In the genomic region with DNA sequence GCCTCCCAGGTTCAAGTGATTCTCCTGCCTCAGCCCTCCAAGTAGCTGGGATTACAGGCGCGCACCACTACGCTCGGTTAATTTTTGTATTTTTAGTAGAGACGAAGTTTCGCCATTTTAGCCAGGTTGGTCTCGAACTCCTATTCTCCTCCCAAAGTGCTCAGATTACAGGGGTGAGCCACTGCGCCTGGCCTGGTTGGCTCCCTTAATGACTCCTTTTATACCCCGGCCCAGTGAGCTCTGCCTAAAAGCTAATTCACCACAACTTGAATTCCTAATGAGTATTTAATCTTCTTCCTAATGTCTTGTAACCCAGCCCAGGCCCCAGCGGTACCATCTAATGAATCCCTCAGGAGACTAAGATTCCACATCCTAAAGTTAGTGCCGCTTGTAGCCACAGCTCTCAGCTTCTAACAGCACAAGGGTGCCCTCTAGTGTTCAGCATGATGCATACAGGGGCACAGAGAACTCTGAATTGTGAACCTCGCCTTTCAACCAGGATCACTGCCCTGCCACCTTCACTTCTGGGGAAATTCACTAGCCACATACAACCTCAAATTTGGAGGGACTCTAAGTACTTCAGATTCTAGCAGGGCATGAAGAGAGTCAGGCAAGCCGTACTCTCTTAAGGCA, we compare ENCODE assay signal across 9 cellular contexts.
DNase-seq lines count a peak whose midpoint lies in the region; ATAC-seq and TF ChIP-seq lines count a peak whose summit lies in the region.
"Had no signal": no experiment of that assay in that cellular context is flagged by ENCODE, and none has a peak within 500 bp of the region (broad histone marks: within the 10 kb centered on the region; RNA-seq: fewer than 3 reads in every experiment).

No MANE protein-coding gene starts in this region.

- peaks cover 44% of the 10 kb centered on the region for H3K27me3 ChIP-seq in WERI-Rb-1 (ENCODE audit: insufficient read depth, low read depth, severe bottlenecking)
- no peaks in the 10 kb centered on the region for H3K27me3 ChIP-seq in liver (ENCODE audit: control insufficient read depth in 4 of 4, insufficient read depth in 4 of 4, low read length in 3 of 4)

- H3K9me3 Mint-ChIP-seq in chondrocyte (ENCODE audit: low read depth), result no peaks in the 10 kb centered on the region
- H3K9me3 Mint-ChIP-seq in stimulated activated naive B cell treated with anti-CD40 and anti-IgM and Interleukin-4, amounts not matched to agents 10 μg/mL and 1 μg/mL and 100 μg/mL, for 72 hours, result no peaks in the 10 kb centered on the region

- H3K9me3 ChIP-seq in WERI-Rb-1 (ENCODE audit: severe bottlenecking), result no peaks in the 10 kb centered on the region
- no peaks in the 10 kb centered on the region for H3K9me3 ChIP-seq in liver (ENCODE audit: control insufficient read depth in 4 of 4, low read length in 3 of 4)

- H3K4me1 ChIP-seq in liver (ENCODE audit: control insufficient read depth in 4 of 4, insufficient read depth in 4 of 4, low read length in 3 of 4), result no peaks in the 10 kb centered on the region

- peak; percentile 84 to 93 for TF ChIP-seq RAD21 in liver (IDR thresholded peaks at IDR 0.05)

- H3K4me3 ChIP-seq in GM12875 (ENCODE audit: low read depth, low read length) (no peak overlapping the region), WERI-Rb-1 (ENCODE audit: low read depth, low read length) (no peak overlapping the region), liver (ENCODE audit: low read depth in 1 of 3, low read length in 3 of 3) (no peak overlapping the region)
- H3K4me3 ChIP-seq: skin epidermis had no signal

- ATAC-seq in HG02798 (IDR thresholded peaks at IDR 0.05; ENCODE audit: poor library complexity, unreplicated experiment), result peak; percentile 82
- peak; percentile 78 to 86 for ATAC-seq in stimulated activated naive B cell treated with anti-CD40 and anti-IgM and Interleukin-4, amounts not matched to agents 10 μg/mL and 1 μg/mL and 100 μg/mL, for 72 hours (replicated peaks)

- H3K36me3 ChIP-seq in WERI-Rb-1, result no peaks in the 10 kb centered on the region
- no peaks in the 10 kb centered on the region for H3K36me3 ChIP-seq in liver (ENCODE audit: control insufficient read depth in 4 of 4, insufficient read depth in 3 of 4, low read depth in 1 of 4, low read length in 3 of 4)

- H3K27me3 Mint-ChIP-seq in chondrocyte (ENCODE audit: low read depth), result peaks cover 15% of the 10 kb centered on the region
- H3K27me3 Mint-ChIP-seq in stimulated activated naive B cell treated with anti-CD40 and anti-IgM and Interleukin-4, amounts not matched to agents 10 μg/mL and 1 μg/mL and 100 μg/mL, for 72 hours, result peaks cover 0 to 8% of the 10 kb centered on the region in 2 donors

- H3K4me3 Mint-ChIP-seq in chondrocyte (ENCODE audit: unreplicated experiment), result no peak overlapping the region
- H3K4me3 Mint-ChIP-seq in stimulated activated naive B cell treated with anti-CD40 and anti-IgM and Interleukin-4, amounts not matched to agents 10 μg/mL and 1 μg/mL and 100 μg/mL, for 72 hours, result no peak overlapping the region

- peak; percentile 40 for DNase-seq in ACHN
- DNase-seq in NCI-H2029 (lab: John Stamatoyannopoulos, UW), result peak; percentile 19
- DNase-seq in WERI-Rb-1, result peak; percentile 54
- no peak for DNase-seq in chondrocyte (ENCODE audit: low spot score)
- DNase-seq in stimulated activated naive B cell treated with anti-CD40 and anti-IgM and Interleukin-4, amounts not matched to agents 10 μg/mL and 1 μg/mL and 100 μg/mL, for 72 hours, result peak; percentile 15

- WGBS in liver, result 56% methylated on average over 13 of the region's 13 CpGs

- no peak overlapping the region for H3K27ac ChIP-seq in WERI-Rb-1
- no peak overlapping the region for H3K27ac ChIP-seq in liver (ENCODE audit: low read depth in 1 of 2, low read length in 2 of 2)
- H3K27ac ChIP-seq: skin epidermis had no signal

- in situ Hi-C loops in ACHN (cut with HindIII; ENCODE audit: low pct_ligation_motif_present, low pct_unique_long_range_greater_than_20kb, low sequenced_read_pairs), result no loop called here

- H3K27ac Mint-ChIP-seq in chondrocyte (ENCODE audit: unreplicated experiment), result no peak overlapping the region
- no peak overlapping the region for H3K27ac Mint-ChIP-seq in stimulated activated naive B cell treated with anti-CD40 and anti-IgM and Interleukin-4, amounts not matched to agents 10 μg/mL and 1 μg/mL and 100 μg/mL, for 72 hours

- no peaks in the 10 kb centered on the region for H3K36me3 Mint-ChIP-seq in chondrocyte (ENCODE audit: low read depth)
- H3K36me3 Mint-ChIP-seq in stimulated activated naive B cell treated with anti-CD40 and anti-IgM and Interleukin-4, amounts not matched to agents 10 μg/mL and 1 μg/mL and 100 μg/mL, for 72 hours, result no peaks in the 10 kb centered on the region

- TF ChIP-seq CTCF in GM12875 (IDR thresholded peaks at IDR 0.05; ENCODE audit: borderline replicate concordance, insufficient read depth, low read depth, low read length), result peak; percentile 81
- peak; percentile 84 for TF ChIP-seq CTCF in WERI-Rb-1 (IDR thresholded peaks at IDR 0.05; ENCODE audit: low read depth, low read length)
- peak; percentile 94 for TF ChIP-seq CTCF in chondrocyte (IDR thresholded peaks at IDR 0.05)
- peak; percentile 79 for TF ChIP-seq CTCF in liver (IDR thresholded peaks at IDR 0.05; ENCODE audit: low read depth, low read length, missing input control)

- no peak overlapping the region for H3K9ac ChIP-seq in liver (ENCODE audit: low read depth in 1 of 2, low read length in 2 of 2)

- H3K4me1 Mint-ChIP-seq in chondrocyte (ENCODE audit: low read depth), result no peaks in the 10 kb centered on the region
- no peaks in the 10 kb centered on the region for H3K4me1 Mint-ChIP-seq in stimulated activated naive B cell treated with anti-CD40 and anti-IgM and Interleukin-4, amounts not matched to agents 10 μg/mL and 1 μg/mL and 100 μg/mL, for 72 hours

TF ChIP-seq in liver, 16 proteins besides CTCF, POLR2A, EP300 and RAD21:
- no peak for TF ChIP-seq HNF4A (conservative IDR thresholded peaks at IDR 0.05)
- no peak for TF ChIP-seq GABPA (IDR thresholded peaks at IDR 0.05 in 1 of 2, conservative IDR thresholded peaks at IDR 0.05 in 1 of 2)
- TF ChIP-seq JUND (IDR thresholded peaks at IDR 0.05), result no peak
- TF ChIP-seq, protein P1, sequence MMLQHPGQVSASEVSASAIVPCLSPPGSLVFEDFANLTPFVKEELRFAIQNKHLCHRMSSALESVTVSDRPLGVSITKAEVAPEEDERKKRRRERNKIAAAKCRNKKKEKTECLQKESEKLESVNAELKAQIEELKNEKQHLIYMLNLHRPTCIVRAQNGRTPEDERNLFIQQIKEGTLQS (IDR thresholded peaks at IDR 0.05), result no peak
- TF ChIP-seq, protein P2, sequence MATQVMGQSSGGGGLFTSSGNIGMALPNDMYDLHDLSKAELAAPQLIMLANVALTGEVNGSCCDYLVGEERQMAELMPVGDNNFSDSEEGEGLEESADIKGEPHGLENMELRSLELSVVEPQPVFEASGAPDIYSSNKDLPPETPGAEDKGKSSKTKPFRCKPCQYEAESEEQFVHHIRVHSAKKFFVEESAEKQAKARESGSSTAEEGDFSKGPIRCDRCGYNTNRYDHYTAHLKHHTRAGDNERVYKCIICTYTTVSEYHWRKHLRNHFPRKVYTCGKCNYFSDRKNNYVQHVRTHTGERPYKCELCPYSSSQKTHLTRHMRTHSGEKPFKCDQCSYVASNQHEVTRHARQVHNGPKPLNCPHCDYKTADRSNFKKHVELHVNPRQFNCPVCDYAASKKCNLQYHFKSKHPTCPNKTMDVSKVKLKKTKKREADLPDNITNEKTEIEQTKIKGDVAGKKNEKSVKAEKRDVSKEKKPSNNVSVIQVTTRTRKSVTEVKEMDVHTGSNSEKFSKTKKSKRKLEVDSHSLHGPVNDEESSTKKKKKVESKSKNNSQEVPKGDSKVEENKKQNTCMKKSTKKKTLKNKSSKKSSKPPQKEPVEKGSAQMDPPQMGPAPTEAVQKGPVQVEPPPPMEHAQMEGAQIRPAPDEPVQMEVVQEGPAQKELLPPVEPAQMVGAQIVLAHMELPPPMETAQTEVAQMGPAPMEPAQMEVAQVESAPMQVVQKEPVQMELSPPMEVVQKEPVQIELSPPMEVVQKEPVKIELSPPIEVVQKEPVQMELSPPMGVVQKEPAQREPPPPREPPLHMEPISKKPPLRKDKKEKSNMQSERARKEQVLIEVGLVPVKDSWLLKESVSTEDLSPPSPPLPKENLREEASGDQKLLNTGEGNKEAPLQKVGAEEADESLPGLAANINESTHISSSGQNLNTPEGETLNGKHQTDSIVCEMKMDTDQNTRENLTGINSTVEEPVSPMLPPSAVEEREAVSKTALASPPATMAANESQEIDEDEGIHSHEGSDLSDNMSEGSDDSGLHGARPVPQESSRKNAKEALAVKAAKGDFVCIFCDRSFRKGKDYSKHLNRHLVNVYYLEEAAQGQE (IDR thresholded peaks at IDR 0.05), result no peak
- TF ChIP-seq FOXA1 (IDR thresholded peaks at IDR 0.05), result no peak
- no peak for TF ChIP-seq RXRA (IDR thresholded peaks at IDR 0.05)
- TF ChIP-seq, protein P3, sequence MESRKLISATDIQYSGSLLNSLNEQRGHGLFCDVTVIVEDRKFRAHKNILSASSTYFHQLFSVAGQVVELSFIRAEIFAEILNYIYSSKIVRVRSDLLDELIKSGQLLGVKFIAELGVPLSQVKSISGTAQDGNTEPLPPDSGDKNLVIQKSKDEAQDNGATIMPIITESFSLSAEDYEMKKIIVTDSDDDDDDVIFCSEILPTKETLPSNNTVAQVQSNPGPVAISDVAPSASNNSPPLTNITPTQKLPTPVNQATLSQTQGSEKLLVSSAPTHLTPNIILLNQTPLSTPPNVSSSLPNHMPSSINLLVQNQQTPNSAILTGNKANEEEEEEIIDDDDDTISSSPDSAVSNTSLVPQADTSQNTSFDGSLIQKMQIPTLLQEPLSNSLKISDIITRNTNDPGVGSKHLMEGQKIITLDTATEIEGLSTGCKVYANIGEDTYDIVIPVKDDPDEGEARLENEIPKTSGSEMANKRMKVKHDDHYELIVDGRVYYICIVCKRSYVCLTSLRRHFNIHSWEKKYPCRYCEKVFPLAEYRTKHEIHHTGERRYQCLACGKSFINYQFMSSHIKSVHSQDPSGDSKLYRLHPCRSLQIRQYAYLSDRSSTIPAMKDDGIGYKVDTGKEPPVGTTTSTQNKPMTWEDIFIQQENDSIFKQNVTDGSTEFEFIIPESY (IDR thresholded peaks at IDR 0.05), result no peak
- TF ChIP-seq, protein P4, sequence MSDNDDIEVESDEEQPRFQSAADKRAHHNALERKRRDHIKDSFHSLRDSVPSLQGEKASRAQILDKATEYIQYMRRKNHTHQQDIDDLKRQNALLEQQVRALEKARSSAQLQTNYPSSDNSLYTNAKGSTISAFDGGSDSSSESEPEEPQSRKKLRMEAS (IDR thresholded peaks at IDR 0.05), result no peak
- no peak for TF ChIP-seq FOXA2 (IDR thresholded peaks at IDR 0.05)
- TF ChIP-seq TAF1 (conservative IDR thresholded peaks at IDR 0.05), result no peak
- no peak for TF ChIP-seq SP1 (IDR thresholded peaks at IDR 0.05)
